8 cellular contexts compared by ENCODE assay signal in genomic region chr3:129280183-129280582, GRCh38. TPM values are rescaled to one million over a fixed set of nuclear protein-coding genes. Genes with fewer than 3 reads are reported as not detected.
A peak's percentile ranks its signal among the peaks of the same experiment; 100 is the strongest.
DNase-seq lines count a peak whose midpoint lies in the region; ATAC-seq and TF ChIP-seq lines count a peak whose summit lies in the region.

No MANE protein-coding gene starts in this region.

- H2BK5ac ChIP-seq in mesenchymal stem cell (ENCODE audit: low read depth, low read length, poor library complexity, severe bottlenecking), result no peak overlapping the region

- no peak overlapping the region for H2AK5ac ChIP-seq in mesenchymal stem cell (ENCODE audit: low read length, severe bottlenecking)

- no peak overlapping the region for H3K14ac ChIP-seq in mesenchymal stem cell (ENCODE audit: low read length in 2 of 2)

- TF ChIP-seq CTCF in heart left ventricle (IDR thresholded peaks at IDR 0.05), result no peak
- TF ChIP-seq CTCF in astrocyte of the cerebellum (IDR thresholded peaks at IDR 0.05; ENCODE audit: low read depth, low read length, missing control alignments), result no peak
- no peak for TF ChIP-seq CTCF in uterus (IDR thresholded peaks at IDR 0.05)

- no peak overlapping the region for H4K8ac ChIP-seq in mesenchymal stem cell (ENCODE audit: low read length)

- no peak overlapping the region for H3K23ac ChIP-seq in mesenchymal stem cell (ENCODE audit: low read length in 2 of 2)

- H2BK15ac ChIP-seq in mesenchymal stem cell (ENCODE audit: low read depth, poor library complexity, severe bottlenecking), result no peak overlapping the region

- no peak overlapping the region for H2BK120ac ChIP-seq in mesenchymal stem cell (ENCODE audit: low read depth, low read length)

- no peak overlapping the region for H3K4me2 ChIP-seq in mesenchymal stem cell (ENCODE audit: low read length, poor library complexity, severe bottlenecking)

- H3K9me3 ChIP-seq in heart left ventricle (no peaks in the 10 kb centered on the region), mesenchymal stem cell (ENCODE audit: control insufficient read depth, low read length) (no peaks in the 10 kb centered on the region), uterus (no peaks in the 10 kb centered on the region)

- 70 to 76% (median 74%) methylated on average over 2 of the region's 2 CpGs for WGBS in heart left ventricle, 4 donors
- WGBS in mesenchymal stem cell, result 100% methylated on average over 1 of the region's 2 CpGs

- intact Hi-C loops in heart left ventricle (cut with DNase I) (no loop called here), cardiac septum (cut with DNase I) (no loop called here), uterus (cut with DNase I; ENCODE audit: low total_unique reads) (no loop called here)

- H3K27me3 ChIP-seq in heart left ventricle (no peaks in the 10 kb centered on the region), mesenchymal stem cell (ENCODE audit: control insufficient read depth in 1 of 2, insufficient read depth in 1 of 2, low read length in 2 of 2) (no peaks in the 10 kb centered on the region), uterus (no peaks in the 10 kb centered on the region)

- H3K4me1 ChIP-seq in heart left ventricle, result peaks cover 0 to 40% (median 17%) of the 10 kb centered on the region in 12 donors
- H3K4me1 ChIP-seq in mesenchymal stem cell (ENCODE audit: control insufficient read depth, insufficient read depth, low read depth, low read length), result peaks cover 2% of the 10 kb centered on the region
- H3K4me1 ChIP-seq in uterus, result peaks cover 0 to 9% of the 10 kb centered on the region in 2 donors

- H3K18ac ChIP-seq in mesenchymal stem cell (ENCODE audit: low read depth in 1 of 2, low read length in 2 of 2), result no peak overlapping the region

- no peak overlapping the region for H2AFZ ChIP-seq in mesenchymal stem cell (ENCODE audit: low read depth, low read length)

- H3K36me3 ChIP-seq in heart left ventricle (peaks cover 3 to 39% (median 28%) of the 10 kb centered on the region in 9 donors), mesenchymal stem cell (ENCODE audit: control insufficient read depth in 1 of 2, insufficient read depth in 2 of 2, low read depth in 1 of 2, low read length in 2 of 2) (peaks cover 11 to 35% of the 10 kb centered on the region in 2 experiments), uterus (no peaks in the 10 kb centered on the region)

- TF ChIP-seq POLR2A in heart left ventricle (IDR thresholded peaks at IDR 0.05) (no peak), uterus (IDR thresholded peaks at IDR 0.05) (no peak)

- DNase-seq in heart left ventricle, result no peak
- no peak for DNase-seq in cardiac septum (ENCODE audit: low spot score)
- no peak for DNase-seq in astrocyte of the cerebellum (ENCODE audit: low read depth)
- DNase-seq in mesenchymal stem cell, result no peak
- DNase-seq in uterus, result no peak
- DNase-seq in kidney tubule cell (ENCODE audit: low spot score), result no peak
- DNase-seq in dedifferentiated amniotic fluid mesenchymal stem cell (ENCODE audit: extremely low spot score), result no peak
- DNase-seq in NK-92 (lab: John Stamatoyannopoulos, UW; ENCODE audit: unreplicated experiment), result no peak

- H3K4ac ChIP-seq in mesenchymal stem cell (ENCODE audit: low read depth in 1 of 2, low read length in 2 of 2), result no peak overlapping the region

- H2BK12ac ChIP-seq in mesenchymal stem cell (ENCODE audit: low read length in 2 of 2), result no peak overlapping the region

- peaks cover 12% of the 10 kb centered on the region for H3K79me1 ChIP-seq in mesenchymal stem cell (replicated peaks; ENCODE audit: low read length, poor library complexity, severe bottlenecking)

- no peak for ATAC-seq in heart left ventricle

- peak overlapping the region; percentile 91 for H3K9ac ChIP-seq in mesenchymal stem cell (ENCODE audit: low read length)

- peak overlapping the region in 3 of 12 donors; percentile 95 to 98 (median 96) for H3K27ac ChIP-seq in heart left ventricle
- H3K27ac ChIP-seq in mesenchymal stem cell (ENCODE audit: low read length, poor library complexity, severe bottlenecking), result no peak overlapping the region
- peak overlapping the region in 1 of 2 donors; percentile 87 for H3K27ac ChIP-seq in uterus

- H3K4me3 ChIP-seq in heart left ventricle (peak overlapping the region in 9 of 12 donors; percentile 77 to 98 (median 91)), astrocyte of the cerebellum (ENCODE audit: low read depth, low read length) (peak overlapping the region; percentile 86), mesenchymal stem cell (ENCODE audit: insufficient read depth in 1 of 2, low read depth in 1 of 2, low read length in 2 of 2) (peak overlapping the region in 1 of 2 experiments; percentile 84), uterus (peak overlapping the region; percentile 66 to 96)

- in situ Hi-C loops in astrocyte of the cerebellum (cut with HindIII; ENCODE audit: low sequenced_read_pairs), result no loop called here

- H4K91ac ChIP-seq in mesenchymal stem cell (ENCODE audit: low read length), result no peak overlapping the region

RNA-seq across cellular contexts. Expression of gene HMCES, which starts 1.5 kb away (rescaled TPM):
- total RNA-seq in heart left ventricle (10 to 100 TPM; 30.0 to 46.3 (median 37.7) TPM), cardiac septum (32.9 TPM), uterus (10 to 100 TPM in 3 of 4 donors, 1 to 10 TPM in 1; 2.0 to 42.9 (median 28.3) TPM)
- polyA plus RNA-seq in heart left ventricle, result 10 to 100 TPM; 30.7 to 46.6 TPM
- polyA plus RNA-seq in mesenchymal stem cell (2013, experiment 1 of 2), result 13.3 TPM
- 13.8 TPM for polyA plus RNA-seq in mesenchymal stem cell (2013, experiment 2 of 2)

RNA-seq across cellular contexts. Expression of gene COPG1, which starts 30.8 kb away (rescaled TPM):
- total RNA-seq in heart left ventricle, result 100 to 1,000 TPM in 4 of 9 donors, 10 to 100 TPM in 5; 78.6 to 121 (median 93.9) TPM
- polyA plus RNA-seq in heart left ventricle, result 100 to 1,000 TPM in 1 of 2 donors, 10 to 100 TPM in 1; 82.3 to 115 TPM
- total RNA-seq in cardiac septum, result 122 TPM
- 116 TPM for polyA plus RNA-seq in mesenchymal stem cell (2013, experiment 1 of 2)
- polyA plus RNA-seq in mesenchymal stem cell (2013, experiment 2 of 2), result 110 TPM
- 100 to 1,000 TPM in 2 of 4 donors, 10 to 100 TPM in 2; 35.6 to 409 (median 118) TPM for total RNA-seq in uterus
